In the genomic region with DNA sequence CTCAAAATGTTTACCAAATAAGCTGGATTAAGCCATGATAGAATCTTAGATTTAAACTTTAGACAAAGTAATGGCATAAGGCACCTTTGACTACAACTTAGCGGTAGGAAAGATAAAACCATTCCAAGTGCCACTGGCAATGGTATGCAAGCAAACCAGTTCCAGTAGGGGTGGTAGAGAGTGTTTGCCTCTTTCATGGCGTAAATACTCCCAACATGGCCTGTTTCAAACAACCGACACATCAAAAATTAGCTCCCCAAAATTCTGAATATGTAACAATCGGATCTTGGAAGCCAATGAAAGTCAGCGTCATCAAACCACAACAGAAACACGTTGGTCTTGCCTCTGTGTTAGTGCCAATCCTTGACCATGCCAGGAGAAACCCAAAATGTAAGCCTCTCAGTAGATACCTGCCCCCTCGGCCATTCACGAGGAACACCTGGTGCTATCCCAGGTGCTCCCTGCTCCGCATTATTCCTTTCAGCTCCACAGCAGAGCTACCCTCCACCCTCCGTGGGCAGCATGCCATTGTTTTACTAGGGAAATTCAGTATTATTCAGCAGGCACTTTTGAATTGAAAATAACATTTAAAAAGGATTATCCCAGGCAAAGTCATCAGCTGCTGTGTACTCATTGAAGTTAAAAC, we compare ENCODE assay signal across 22 cellular contexts.
A peak's percentile ranks its signal among the peaks of the same experiment; 100 is the strongest.
DNase-seq lines count a peak whose midpoint lies in the region; TF ChIP-seq lines count a peak whose summit lies in the region.
"Had no signal": no experiment of that assay in that cellular context is flagged by ENCODE, and none has a peak within 500 bp of the region (broad histone marks: within the 10 kb centered on the region; RNA-seq: fewer than 3 reads in every experiment).

No MANE protein-coding gene starts in this region.

- no peaks in the 10 kb centered on the region for H3K36me3 Mint-ChIP-seq in endodermal cell (ENCODE audit: low read depth)
- H3K36me3 Mint-ChIP-seq: CD14-positive monocyte, T-cell had no signal

- intact Hi-C loops in sigmoid colon (cut with DNase I): no loop called here

- H3K18ac ChIP-seq in mesendoderm (ENCODE audit: low read length): no peak overlapping the region

- H4K8ac ChIP-seq in mesendoderm (ENCODE audit: low read depth, low read length): no peak overlapping the region

- H3K4me1 ChIP-seq in endodermal cell (ENCODE audit: control insufficient read depth, insufficient read depth, low read length): no peaks in the 10 kb centered on the region
- no peaks in the 10 kb centered on the region for H3K4me1 ChIP-seq in mesendoderm (ENCODE audit: control insufficient read depth, low read depth, low read length)
- no peaks in the 10 kb centered on the region for H3K4me1 ChIP-seq in sigmoid colon
- H3K4me1 ChIP-seq in GM23248 (ENCODE audit: insufficient read depth): no peaks in the 10 kb centered on the region
- H3K4me1 ChIP-seq: BE2C, HAP-1, SJCRH30 had no signal

- H3K9me3 ChIP-seq in endodermal cell (ENCODE audit: control insufficient read depth, low read length) (no peaks in the 10 kb centered on the region), sigmoid colon (no peaks in the 10 kb centered on the region), GM23248 (ENCODE audit: low read depth) (no peaks in the 10 kb centered on the region)
- H3K9me3 ChIP-seq: BE2C, HAP-1, SJCRH30 had no signal

- no peaks in the 10 kb centered on the region for H3K79me1 ChIP-seq in mesendoderm (ENCODE audit: low read length)

- H3K9me2 ChIP-seq in GM23248 (ENCODE audit: insufficient read depth): no peaks in the 10 kb centered on the region

- WGBS in endodermal cell (ENCODE audit: insufficient coverage in 1 of 2, insufficient read length in 1 of 2), 2 experiments: 85 to 92% methylated on average over 8 to 10 of the region's 10 CpGs
- no CpG with 5 or more reads among the region's 10 CpGs for WGBS in mesendoderm (ENCODE audit: extremely low coverage, insufficient coverage, low lambda C conversion rate)
- WGBS in sigmoid colon, 2 donors: 73 to 75% methylated on average over 10 of the region's 10 CpGs
- WGBS in GM23248 (ENCODE audit: low coverage in 1 of 2, low lambda C conversion rate in 2 of 2, missing lambda C conversion rate in 2 of 2), 2 experiments: 67% methylated on average over 10 of the region's 10 CpGs

- H3K27me3 ChIP-seq in endodermal cell (ENCODE audit: control insufficient read depth, insufficient read depth, low read length, poor library complexity, severe bottlenecking) (no peaks in the 10 kb centered on the region), mesendoderm (ENCODE audit: insufficient read depth, low read length, poor library complexity) (no peaks in the 10 kb centered on the region), sigmoid colon (no peaks in the 10 kb centered on the region), GM23248 (replicated peaks; ENCODE audit: insufficient read depth) (no peaks in the 10 kb centered on the region)
- H3K27me3 ChIP-seq: BE2C, SJCRH30 had no signal

- H3F3A ChIP-seq in GM23248 (ENCODE audit: insufficient read depth): no peaks in the 10 kb centered on the region

- H2AFZ ChIP-seq in GM23248: no peak overlapping the region
- H2AFZ ChIP-seq: PC-9 had no signal

- no peak overlapping the region for H2AK5ac ChIP-seq in mesendoderm (ENCODE audit: low read length)

- no peak overlapping the region for H3K4ac ChIP-seq in mesendoderm (ENCODE audit: low read depth, low read length)

- H3K4me2 ChIP-seq in mesendoderm (ENCODE audit: low read length): no peak overlapping the region
- no peak overlapping the region for H3K4me2 ChIP-seq in GM23248 (ENCODE audit: unreplicated experiment)
- H3K4me2 ChIP-seq: PC-9 had no signal

- no peak overlapping the region for H3K27ac Mint-ChIP-seq in endodermal cell
- H3K27ac Mint-ChIP-seq: CD14-positive monocyte, HFFc6, T-cell had no signal

- H3K36me3 ChIP-seq in endodermal cell (ENCODE audit: control insufficient read depth, insufficient read depth, low read length): no peaks in the 10 kb centered on the region
- no peaks in the 10 kb centered on the region for H3K36me3 ChIP-seq in mesendoderm (ENCODE audit: control insufficient read depth, insufficient read depth, low read length)
- no peaks in the 10 kb centered on the region for H3K36me3 ChIP-seq in sigmoid colon
- H3K36me3 ChIP-seq in GM23248 (ENCODE audit: low read depth): no peaks in the 10 kb centered on the region
- H3K36me3 ChIP-seq: BE2C, HAP-1, SJCRH30 had no signal

- H3K27ac ChIP-seq in endodermal cell (ENCODE audit: low read depth, low read length): no peak overlapping the region
- H3K27ac ChIP-seq in mesendoderm (ENCODE audit: low read depth, low read length): no peak overlapping the region
- no peak overlapping the region for H3K27ac ChIP-seq in sigmoid colon
- no peak overlapping the region for H3K27ac ChIP-seq in GM23248
- H3K27ac ChIP-seq: 22Rv1, PC-9, SJCRH30 had no signal

- H3K4me3 ChIP-seq in endodermal cell (ENCODE audit: low read length) (no peak overlapping the region), mesendoderm (ENCODE audit: low read length) (no peak overlapping the region), sigmoid colon (no peak overlapping the region), GM23248 (no peak overlapping the region)
- H3K4me3 ChIP-seq: HAP-1, PC-9, SJCRH30 had no signal

- H3K79me2 ChIP-seq in mesendoderm (ENCODE audit: control insufficient read depth, insufficient read depth, low read length) (no peaks in the 10 kb centered on the region), GM23248 (ENCODE audit: insufficient read depth) (no peaks in the 10 kb centered on the region)

- no peak overlapping the region for H3K23ac ChIP-seq in mesendoderm (ENCODE audit: low read length)

- H4K20me1 ChIP-seq in GM23248 (ENCODE audit: insufficient read depth): no peaks in the 10 kb centered on the region

- TF ChIP-seq EP300 in sigmoid colon (IDR thresholded peaks at IDR 0.05): no peak

- no peak overlapping the region for H3K56ac ChIP-seq in mesendoderm (ENCODE audit: low read length)

- in situ Hi-C loops in GM23248 (cut with MboI): no loop called here

- no peak overlapping the region for H3K4me3 Mint-ChIP-seq in endodermal cell
- H3K4me3 Mint-ChIP-seq: CD14-positive monocyte, HFFc6, T-cell had no signal

- no peaks in the 10 kb centered on the region for H3K9me3 Mint-ChIP-seq in endodermal cell
- H3K9me3 Mint-ChIP-seq: HFFc6 had no signal

- TF ChIP-seq CTCF in endodermal cell (conservative IDR thresholded peaks at IDR 0.05): peak; percentile 41
- TF ChIP-seq CTCF in sigmoid colon (IDR thresholded peaks at IDR 0.05): no peak

- peak; percentile 11 for DNase-seq in NCI-H1092 treated with DMSO at 0.1 percent for 48 hours (lab: John Stamatoyannopoulos, UW)
- no peak for DNase-seq in NCI-H1092 (lab: John Stamatoyannopoulos, UW)
- peak; percentile 7 to 51 for DNase-seq in NCI-H526 (lab: John Stamatoyannopoulos, UW)
- no peak for DNase-seq in endodermal cell
- peak; percentile 11 for DNase-seq in mesendoderm
- no peak for DNase-seq in sigmoid colon
- no peak for DNase-seq in GM23248
- DNase-seq: BE2C, Calu3, DMS79 treated with DMSO at 0.1 percent for 48 hours, HFFc6, Karpas-422, NCI-H1105 treated with DMSO at 0.1 percent for 48 hours, NCI-H2029, NCI-H2227 treated with DMSO at 0.1 percent for 48 hours, NCI-H774, PC-9, SJCRH30, T-cell had no signal

- H4K5ac ChIP-seq in mesendoderm (ENCODE audit: low read length): no peak overlapping the region

- H2BK120ac ChIP-seq in mesendoderm (ENCODE audit: low read depth, low read length): no peak overlapping the region

- no peak overlapping the region for H2BK15ac ChIP-seq in mesendoderm (replicated peaks; ENCODE audit: low read depth)

- peaks cover 6% of the 10 kb centered on the region for H3K4me1 Mint-ChIP-seq in endodermal cell
- H3K4me1 Mint-ChIP-seq: CD14-positive monocyte, T-cell had no signal

- H2BK5ac ChIP-seq in mesendoderm (ENCODE audit: low read length): no peak overlapping the region

- H3K9ac ChIP-seq in endodermal cell (ENCODE audit: extremely low read depth, low read length, poor library complexity, severe bottlenecking) (no peak overlapping the region), mesendoderm (ENCODE audit: low read length) (no peak overlapping the region), GM23248 (no peak overlapping the region)

- H3K27me3 Mint-ChIP-seq in endodermal cell (ENCODE audit: insufficient read depth): peaks cover 4% of the 10 kb centered on the region
- H3K27me3 Mint-ChIP-seq: T-cell had no signal

- TF ChIP-seq POLR2A in sigmoid colon (IDR thresholded peaks at IDR 0.05): no peak

Comparison
In these comparisons a context has a peak if more than half of its experiments do, and no peak if none do; other contexts are left out.
1. DNase-seq: peak in NCI-H1092 treated with DMSO at 0.1 percent for 48 hours (single experiment), NCI-H526 (2 of 2) and mesendoderm (single experiment); none in NCI-H1092 (single experiment), endodermal cell (single experiment), sigmoid colon (single experiment) and GM23248 (single experiment).